ENCODE assay signal across 22 cellular contexts in genomic region chr12:118617922-118618450, GRCh38.
"Had no signal": no experiment of that assay in that cellular context is flagged by ENCODE, and none has a peak within 500 bp of the region (broad histone marks: within the 10 kb centered on the region; RNA-seq: fewer than 3 reads in every experiment).

No MANE protein-coding gene starts in this region.

- H3K9me3 ChIP-seq: gastrocnemius medialis, psoas muscle, sigmoid colon, testis had no signal

- H3K4me1 Mint-ChIP-seq: naive thymus-derived CD8-positive, alpha-beta T cell; nephron progenitor cell; stimulated activated effector memory CD8-positive, alpha-beta T cell treated with anti-CD3 and anti-CD28 coated beads, Interleukin-12 subunit alpha, Interleukin-12 subunit beta, amount 100 ng/mL, for 72 hours had no signal

- H3K27ac Mint-ChIP-seq: effector memory CD8-positive, alpha-beta T cell; naive thymus-derived CD8-positive, alpha-beta T cell; nephron progenitor cell; stimulated activated effector memory CD8-positive, alpha-beta T cell treated with anti-CD3 and anti-CD28 coated beads, Interleukin-12 subunit alpha, Interleukin-12 subunit beta, amount 100 ng/mL, for 72 hours; type B pancreatic cell had no signal

- H3K4me3 ChIP-seq: gastrocnemius medialis, lower lobe of right lung, ovary, psoas muscle, sigmoid colon, testis, tibial artery had no signal

- H3K9me3 Mint-ChIP-seq: type B pancreatic cell had no signal

- H3K4me3 Mint-ChIP-seq: effector memory CD8-positive, alpha-beta T cell; naive thymus-derived CD8-positive, alpha-beta T cell; nephron progenitor cell; stimulated activated effector memory CD8-positive, alpha-beta T cell treated with anti-CD3 and anti-CD28 coated beads, Interleukin-12 subunit alpha, Interleukin-12 subunit beta, amount 100 ng/mL, for 72 hours; type B pancreatic cell had no signal

- H3K27ac ChIP-seq: gastrocnemius medialis, lower lobe of right lung, ovary, psoas muscle, sigmoid colon, testis, tibial artery had no signal

- H3K36me3 Mint-ChIP-seq: stimulated activated effector memory CD8-positive, alpha-beta T cell treated with anti-CD3 and anti-CD28 coated beads, Interleukin-12 subunit alpha, Interleukin-12 subunit beta, amount 100 ng/mL, for 72 hours; type B pancreatic cell had no signal

- H3K27me3 Mint-ChIP-seq: effector memory CD8-positive, alpha-beta T cell had no signal

- DNase-seq: cortex of kidney; effector memory CD8-positive, alpha-beta T cell; foreskin fibroblast; gastrocnemius medialis; head of caudate nucleus; left ventricle myocardium superior; lower lobe of right lung; naive thymus-derived CD8-positive, alpha-beta T cell; nephron progenitor cell; occipital lobe; ovary; psoas muscle; right cardiac atrium; sigmoid colon; stimulated activated CD4-positive, alpha-beta T cell treated with anti-CD3 and anti-CD28 coated beads, Interleukin-2, amount 100 ng/mL, for 24 hours; stimulated activated CD4-positive, alpha-beta T cell treated with anti-CD3 and anti-CD28 coated beads, Interleukin-4, amount 100 ng/mL, for 24 hours; stimulated activated naive CD8-positive, alpha-beta T cell treated with anti-CD3 and anti-CD28 coated beads, Interleukin-15, Interleukin-2, amounts not matched to agents 100 U/mL and 50 U/mL, for 24 hours; substantia nigra; testis; tibial artery had no signal

- H3K4me1 ChIP-seq: gastrocnemius medialis, lower lobe of right lung, psoas muscle, sigmoid colon, testis, tibial artery had no signal

- H3K27me3 ChIP-seq: gastrocnemius medialis, ovary, sigmoid colon, testis, tibial artery had no signal

- ATAC-seq: effector memory CD8-positive, alpha-beta T cell; gastrocnemius medialis; left ventricle myocardium superior; lower lobe of right lung; naive thymus-derived CD8-positive, alpha-beta T cell; psoas muscle; right cardiac atrium; stimulated activated effector memory CD8-positive, alpha-beta T cell treated with anti-CD3 and anti-CD28 coated beads, Interleukin-12 subunit alpha, Interleukin-12 subunit beta, amount 100 ng/mL, for 72 hours; stimulated activated naive CD8-positive, alpha-beta T cell treated with anti-CD3 and anti-CD28 coated beads, Interleukin-15, Interleukin-2, amounts not matched to agents 100 U/mL and 50 U/mL, for 24 hours had no signal

- H3K36me3 ChIP-seq: gastrocnemius medialis, lower lobe of right lung, ovary, sigmoid colon, tibial artery had no signal
